16 cellular contexts compared by ENCODE assay signal in genomic region chr16:82280867-82281266, GRCh38.
"Had no signal": no experiment of that assay in that cellular context is flagged by ENCODE, and none has a peak within 500 bp of the region (broad histone marks: within the 10 kb centered on the region; RNA-seq: fewer than 3 reads in every experiment).

No MANE protein-coding gene starts in this region.

- H3K4me1 ChIP-seq: vagina had no signal

- H3K27me3 ChIP-seq: dorsolateral prefrontal cortex, sigmoid colon, thyroid gland, vagina had no signal

- H3K36me3 ChIP-seq: sigmoid colon, thyroid gland, vagina had no signal

- H3K27ac ChIP-seq: dorsolateral prefrontal cortex, psoas muscle, thyroid gland, vagina had no signal

- DNase-seq: activated CD4-positive, alpha-beta memory T cell treated with anti-CD3 and anti-CD28 coated beads for 36 hours; activated CD4-positive, CD25-positive, alpha-beta regulatory T cell treated with anti-CD3 and anti-CD28 coated beads, Interleukin-2, amount 50 U/mL, for 72 hours; activated gamma-delta T cell; activated T-cell treated with anti-CD3 and anti-CD28 coated beads, Interleukin-2, amount 50 U/mL, for 48 hours; amygdala; dorsolateral prefrontal cortex; foreskin fibroblast; mesendoderm; psoas muscle; sigmoid colon; stimulated activated CD4-positive, alpha-beta T cell treated with anti-CD3 and anti-CD28 coated beads, Interleukin-2, amount 100 ng/mL, for 48 hours; stimulated activated naive CD8-positive, alpha-beta T cell treated with anti-CD3 and anti-CD28 coated beads, Interleukin-15, amount 100 ng/mL, for 72 hours; thyroid gland had no signal

- ATAC-seq: esophagus mucosa; left lobe of liver; stimulated activated naive CD8-positive, alpha-beta T cell treated with anti-CD3 and anti-CD28 coated beads, Interleukin-15, amount 100 ng/mL, for 72 hours had no signal

- H3K4me3 ChIP-seq: dorsolateral prefrontal cortex, psoas muscle, sigmoid colon, thyroid gland, vagina had no signal

- H3K9me3 ChIP-seq: psoas muscle, sigmoid colon, thyroid gland, vagina had no signal
